10 cellular contexts compared by ENCODE assay signal in the genomic region with DNA sequence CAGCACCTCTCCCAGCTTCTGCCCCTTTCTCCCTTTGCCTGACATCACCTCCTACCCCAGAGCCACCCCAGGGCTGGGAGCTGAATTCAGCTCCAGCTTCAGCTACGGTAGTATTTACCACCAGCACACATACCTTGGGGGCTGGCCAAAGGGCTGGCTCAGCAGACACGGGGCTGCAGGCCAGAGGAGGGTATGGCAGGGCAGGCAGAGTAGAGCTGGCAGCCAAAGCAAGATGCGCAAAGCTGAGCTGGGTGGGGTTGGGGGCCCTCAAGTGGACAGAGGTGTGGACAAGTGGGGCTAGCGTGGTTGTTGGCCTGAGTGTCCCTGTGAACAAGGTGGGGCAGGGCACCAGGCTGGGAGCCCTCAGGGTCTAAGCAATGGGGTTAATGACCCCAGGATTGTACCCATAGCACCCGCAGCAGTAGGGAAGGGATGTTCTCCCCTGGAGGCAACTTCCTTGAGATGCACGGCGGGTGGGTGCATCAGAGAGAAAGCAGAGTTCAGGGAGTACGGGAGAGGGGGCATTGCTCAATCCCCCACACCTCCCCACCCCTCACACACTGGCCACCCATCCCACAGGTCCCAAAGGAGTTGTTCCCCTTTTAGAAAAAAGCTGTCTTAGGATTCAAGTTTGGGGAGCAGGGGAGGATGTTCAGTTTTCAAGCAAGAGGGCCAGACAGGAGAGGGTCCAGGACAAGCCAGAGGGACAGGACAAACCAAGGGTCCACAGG. TPM values are rescaled to one million over a fixed set of nuclear protein-coding genes. Genes with fewer than 3 reads are reported as not detected.
A peak's percentile ranks its signal among the peaks of the same experiment; 100 is the strongest.
DNase-seq lines count a peak whose midpoint lies in the region; ATAC-seq, FAIRE-seq and TF ChIP-seq lines count a peak whose summit lies in the region.
"Had no signal": no experiment of that assay in that cellular context is flagged by ENCODE, and none has a peak within 500 bp of the region (broad histone marks: within the 10 kb centered on the region; RNA-seq: fewer than 3 reads in every experiment).

No MANE protein-coding gene starts in this region.

- TF ChIP-seq POLR2A in K562 (conservative IDR thresholded peaks at IDR 0.05) (no peak), upper lobe of left lung (IDR thresholded peaks at IDR 0.05) (no peak), testis (IDR thresholded peaks at IDR 0.05) (no peak)

- H3K4me3 ChIP-seq in K562 (no peak overlapping the region), upper lobe of left lung (no peak overlapping the region), testis (no peak overlapping the region)

- no TSS peak for BruUV-seq in K562 (replicated peaks; lab: Mats Ljungman, UMichigan)

- intact Hi-C loops in K562 (cut with micrococcal nuclease) (no loop called here), testis (cut with DNase I; ENCODE audit: low total_unique reads) (no loop called here)

- H3K79me2 ChIP-seq in K562 (ENCODE audit: control insufficient read depth, insufficient read depth, low read length), result no peaks in the 10 kb centered on the region

- peaks cover 96% of the 10 kb centered on the region for H3K4me1 Mint-ChIP-seq in activated T-cell treated with anti-CD3 and anti-CD28 coated beads, Interleukin-2, amount 50 U/mL, for 24 hours (ENCODE audit: low read depth)
- H3K4me1 Mint-ChIP-seq in memory B cell, result peaks cover 60% of the 10 kb centered on the region

- H3K27ac Mint-ChIP-seq in activated T-cell treated with anti-CD3 and anti-CD28 coated beads, Interleukin-2, amount 50 U/mL, for 24 hours, result peak overlapping the region; percentile 97
- H3K27ac Mint-ChIP-seq in memory B cell, result peak overlapping the region; percentile 76

- peaks cover 29 to 33% of the 10 kb centered on the region in 2 experiments for H3K4me1 ChIP-seq in K562 (replicated peaks in 1 of 2; ENCODE audit: control insufficient read depth in 2 of 2, insufficient read depth in 2 of 2, low read length in 2 of 2)
- H3K4me1 ChIP-seq in upper lobe of left lung, result peaks cover 88 to 97% (median 93%) of the 10 kb centered on the region in 4 donors
- H3K4me1 ChIP-seq in testis, result peaks cover 39% of the 10 kb centered on the region

- no peak for TF ChIP-seq EP300 in K562 (IDR thresholded peaks at IDR 0.05; ENCODE audit: low read length)
- TF ChIP-seq EP300 in upper lobe of left lung (IDR thresholded peaks at IDR 0.05), result no peak

- no peak for FAIRE-seq in K562 (lab: Jason Lieb, UNC)

- H3K4me3 Mint-ChIP-seq in activated T-cell treated with anti-CD3 and anti-CD28 coated beads, Interleukin-2, amount 50 U/mL, for 24 hours, result peak overlapping the region; percentile 33
- no peak overlapping the region for H3K4me3 Mint-ChIP-seq in memory B cell

- H2AFZ ChIP-seq in K562 (ENCODE audit: low read depth, low read length), result no peak overlapping the region

- H3K27me3 ChIP-seq in K562 (ENCODE audit: control insufficient read depth in 2 of 2, insufficient read depth in 2 of 2, low read length in 2 of 2) (peaks cover 0 to 13% of the 10 kb centered on the region in 2 experiments; a peak in 2 of 5 replicates), upper lobe of left lung (no peaks in the 10 kb centered on the region), testis (no peaks in the 10 kb centered on the region)

- peak overlapping the region in 1 of 2 experiments; percentile 29; a peak in 2 of 4 replicates for H3K9ac ChIP-seq in K562 (ENCODE audit: insufficient read depth in 1 of 2, low read depth in 2 of 2, low read length in 2 of 2)

- H3K27me3 Mint-ChIP-seq in activated T-cell treated with anti-CD3 and anti-CD28 coated beads, Interleukin-2, amount 50 U/mL, for 24 hours, result no peaks in the 10 kb centered on the region
- no peaks in the 10 kb centered on the region for H3K27me3 Mint-ChIP-seq in memory B cell

- in situ Hi-C loops in K562 (cut with MboI), result no loop called here

- H4K20me1 ChIP-seq in K562 (replicated peaks; ENCODE audit: control insufficient read depth, insufficient read depth, low read length), result no peaks in the 10 kb centered on the region; the same call in none of the 2 replicates

- H3K36me3 Mint-ChIP-seq in activated T-cell treated with anti-CD3 and anti-CD28 coated beads, Interleukin-2, amount 50 U/mL, for 24 hours (ENCODE audit: low read depth), result peaks cover 92% of the 10 kb centered on the region
- H3K36me3 Mint-ChIP-seq in memory B cell, result peaks cover 17% of the 10 kb centered on the region

- CTCF ChIA-PET in K562 (lab: Yijun Ruan, JAX; ENCODE audit: low intra/inter-chr PET ratio), result no interaction called here

- no peaks in the 10 kb centered on the region for H3K9me1 ChIP-seq in K562 (ENCODE audit: control insufficient read depth, insufficient read depth, low read length)

- H3K4me2 ChIP-seq in K562 (ENCODE audit: insufficient read depth, low read length), result no peak overlapping the region

- H3K36me3 ChIP-seq in K562 (ENCODE audit: control insufficient read depth, insufficient read depth, low read length), result no peaks in the 10 kb centered on the region
- peaks cover 2 to 44% (median 10%) of the 10 kb centered on the region in 4 donors for H3K36me3 ChIP-seq in upper lobe of left lung
- H3K36me3 ChIP-seq in testis (ENCODE audit: low read depth, missing control alignments), result no peaks in the 10 kb centered on the region

- H3K9me3 Mint-ChIP-seq in activated T-cell treated with anti-CD3 and anti-CD28 coated beads, Interleukin-2, amount 50 U/mL, for 24 hours, result no peaks in the 10 kb centered on the region
- no peaks in the 10 kb centered on the region for H3K9me3 Mint-ChIP-seq in memory B cell

- ATAC-seq in K562 (no peak), memory B cell (ENCODE audit: low read depth) (no peak), upper lobe of left lung (ENCODE audit: low FRiP score in 2 of 2) (no peak)

- TF ChIP-seq CTCF in K562 (IDR thresholded peaks at IDR 0.05 in 2 of 3, conservative IDR thresholded peaks at IDR 0.05 in 1 of 3; ENCODE audit: insufficient read depth in 2 of 3, low read depth in 1 of 3, low read length in 3 of 3) (no peak), upper lobe of left lung (IDR thresholded peaks at IDR 0.05) (peak in 2 of 6 experiments; percentile 16 to 25), testis (IDR thresholded peaks at IDR 0.05) (no peak)

- H3K9me3 ChIP-seq in K562 (replicated peaks; ENCODE audit: control insufficient read depth, insufficient read depth, low read depth, low read length) (no peaks in the 10 kb centered on the region), upper lobe of left lung (no peaks in the 10 kb centered on the region), testis (no peaks in the 10 kb centered on the region)

- no peak for DNase-seq in activated T-cell treated with anti-CD3 and anti-CD28 coated beads, Interleukin-2, amount 50 U/mL, for 24 hours
- DNase-seq in activated T-cell treated with anti-CD3 and anti-CD28 coated beads for 4 hours (no peak), K562 (ENCODE audit: extremely low read depth in 1 of 4, low spot score in 3 of 4) (no peak), memory B cell (ENCODE audit: low spot score in 2 of 2) (no peak), upper lobe of left lung (no peak), NCI-H187 (lab: John Stamatoyannopoulos, UW) (no peak), testis (no peak)
- no peak for DNase-seq in stimulated activated CD4-positive, alpha-beta T cell treated with anti-CD3 and anti-CD28 coated beads, Interleukin-2, amount 100 ng/mL, for 48 hours
- DNase-seq: activated effector memory CD4-positive, alpha-beta T cell treated with anti-CD3 and anti-CD28 coated beads, Interleukin-2, amount 50 U/mL, for 16 hours had no signal

- WGBS in K562 (ENCODE audit: insufficient coverage, low coverage, missing lambda C conversion rate), result 47% methylated on average over 7 of the region's 8 CpGs
- WGBS in upper lobe of left lung, 2 donors, result 46 to 59% methylated on average over 6 to 8 of the region's 8 CpGs
- WGBS in testis, 2 donors, result 75 to 81% methylated on average over 7 to 8 of the region's 8 CpGs

- POLR2A ChIA-PET in K562 (lab: Yijun Ruan, JAX), result interaction anchor here (0.6 to 1.2 kb wide), 4 partner anchors 10 to 183 kb away, joined by 3 to 5 read pairs (median 3); no protein-coding TSS in a partner anchor

- no peak for TF ChIP-seq RAD21 in K562 (CRISPR knock-in tag; conservative IDR thresholded peaks at IDR 0.05 in 1 of 2, IDR thresholded peaks at IDR 0.05 in 1 of 2)

- H3K27ac ChIP-seq in K562 (ENCODE audit: extremely low read depth, low read depth, low read length), result no peak overlapping the region
- peak overlapping the region; percentile 88 to 97 (median 96) for H3K27ac ChIP-seq in upper lobe of left lung
- no peak overlapping the region for H3K27ac ChIP-seq in testis

RNA-seq across cellular contexts. Expression of gene VSIR, which starts 8.0 kb away (rescaled TPM):
- 4.2 and 14.4 TPM in 2 replicates for total RNA-seq in K562 (2011; cell fraction: chromatin; rRNA removed; ENCODE audit: low replicate concordance)
- 9.6 and 14.8 TPM in 2 replicates for total RNA-seq in K562 (2011; cell fraction: nucleolus; rRNA removed)
- total RNA-seq in K562 (2011; cell fraction: nucleoplasm; rRNA removed), result 9.2 and 10.6 TPM in 2 replicates
- 12.7 and 13.1 TPM in 2 replicates for total RNA-seq in K562 (2014; rRNA removed)
- 2.4 and 3.0 TPM in 2 replicates for total RNA-seq in K562 (2014; rRNA removed; fragmentation: Illumina TruSeq; extraction: Trizol)
- total RNA-seq in K562 (2015; rRNA removed; fragmentation: Illumina TruSeq; extraction: Trizol), result 20.1 and 20.5 TPM in 2 replicates
- total RNA-seq in K562 (2021), result 15.2 and 15.7 TPM in 2 replicates
- polyA plus RNA-seq in K562 (2011; rRNA removed), result 6.3 and 7.9 TPM in 2 replicates
- 4.8 and 19.8 TPM in 2 replicates for polyA plus RNA-seq in K562 (2011; cell fraction: cytosol; rRNA removed)
- polyA plus RNA-seq in K562 (2011; cell fraction: nucleus; rRNA removed), result 7.5 and 24.7 TPM in 2 replicates
- polyA plus RNA-seq in K562 (2012), result 17.5 and 209 TPM in 2 replicates
- polyA plus RNA-seq in K562 (2014; fragmentation: Illumina TruSeq; extraction: Trizol), result 12.1 and 15.1 TPM in 2 replicates
- polyA plus RNA-seq in K562 (2014; fragmentation: Nextera tagmentation; extraction: Ambion mirVana), result under 1 TPM; 0.14 to 0.41 TPM
- polyA plus RNA-seq in K562 (2014; rRNA removed), result 9.3 and 12.6 TPM in 2 replicates
- 2.1 and 6.2 TPM in 2 replicates for polyA minus RNA-seq in K562 (2011; rRNA and poly(A)+ RNA removed)
- 4.9 and 8.1 TPM in 2 replicates for polyA minus RNA-seq in K562 (2011; cell fraction: cytosol; rRNA and poly(A)+ RNA removed)
- 6.1 and 8.9 TPM in 2 replicates for polyA minus RNA-seq in K562 (2011; cell fraction: nucleus; rRNA and poly(A)+ RNA removed)
- total RNA-seq in upper lobe of left lung, result 100 to 1,000 TPM in 2 of 6 donors, 10 to 100 TPM in 4; 51.7 to 167 (median 92.5) TPM
- 10 to 100 TPM; 26.1 to 54.6 TPM for total RNA-seq in testis
- 54.4 TPM for polyA plus RNA-seq in testis (ENCODE audit: insufficient read depth, low read depth, low replicate concordance)

RNA-seq across cellular contexts. Expression of gene C10orf105, which starts 45.8 kb away (rescaled TPM):
- 0.09 TPM in 1 of 2 replicates, not detected in the other for total RNA-seq in K562 (2011; cell fraction: chromatin; rRNA removed; ENCODE audit: low replicate concordance)
- total RNA-seq in K562 (2011; cell fraction: nucleolus; rRNA removed), result 0.17 TPM in 1 of 2 replicates, not detected in the other
- total RNA-seq in K562 (2011; cell fraction: nucleoplasm; rRNA removed), result not detected in 2 replicates
- total RNA-seq in K562 (2014; rRNA removed) (not detected in 2 replicates), K562 (2014; rRNA removed; fragmentation: Illumina TruSeq; extraction: Trizol) (0.03 and 0.04 TPM in 2 replicates), K562 (2015; rRNA removed; fragmentation: Illumina TruSeq; extraction: Trizol) (0.15 and 0.25 TPM in 2 replicates), K562 (2021) (0.09 TPM in 2 replicates), upper lobe of left lung (1 to 10 TPM in 1 of 6 donors, under 1 TPM in 4, not detected in 1; 0.15 to 1.0 (median 0.44) TPM), testis (under 1 TPM; 0.47 to 0.87 TPM)
- polyA plus RNA-seq in K562 (2011; rRNA removed) (0.04 TPM in 2 replicates), K562 (2014; fragmentation: Illumina TruSeq; extraction: Trizol) (0.03 and 0.07 TPM in 2 replicates), K562 (2014; fragmentation: Nextera tagmentation; extraction: Ambion mirVana) (not detected), K562 (2014; rRNA removed) (0.04 and 0.11 TPM in 2 replicates), testis (ENCODE audit: insufficient read depth, low read depth, low replicate concordance) (1.7 TPM)
- polyA plus RNA-seq in K562 (2011; cell fraction: cytosol; rRNA removed), result 0.01 and 0.12 TPM in 2 replicates
- 0.10 TPM in 1 of 2 replicates, not detected in the other for polyA plus RNA-seq in K562 (2011; cell fraction: nucleus; rRNA removed)
- polyA plus RNA-seq in K562 (2012), result 0.40 and 0.58 TPM in 2 replicates
- 0.18 TPM in 1 of 2 replicates, not detected in the other for polyA minus RNA-seq in K562 (2011; rRNA and poly(A)+ RNA removed)
- polyA minus RNA-seq in K562 (2011; cell fraction: cytosol; rRNA and poly(A)+ RNA removed), result 0.19 TPM in 1 of 2 replicates, not detected in the other
- under 0.01 and 0.11 TPM in 2 replicates for polyA minus RNA-seq in K562 (2011; cell fraction: nucleus; rRNA and poly(A)+ RNA removed)
- total RNA-seq: kidney epithelial cell had no signal

Comparison
In these comparisons a context has a peak if more than half of its experiments do, and no peak if none do; other contexts are left out.
1. H3K27ac ChIP-seq: peak in upper lobe of left lung (4 of 4); none in K562 (single experiment) and testis (0 of 2).